In genomic region chr7:150378853-150379589, GRCh38 we compare ENCODE assay signal across 8 cellular contexts. TPM values are rescaled to one million over a fixed set of nuclear protein-coding genes. Genes with fewer than 3 reads are reported as not detected.
DNase-seq lines count a peak whose midpoint lies in the region; ATAC-seq and TF ChIP-seq lines count a peak whose summit lies in the region.

Gene ZNF775 (plus strand): TSS chr7:150379330. CDS start chr7:150388471, 9,141 bp downstream.

- peaks cover 62% of the 10 kb centered on the region for H3K4me1 Mint-ChIP-seq in activated naive CD4-positive, alpha-beta T cell treated with anti-CD3 and anti-CD28 coated beads, Interleukin-2, amount 50 U/mL, for 24 hours

- 0% methylated on average over 18 of the region's 79 CpGs for WGBS in suprapubic skin

- H3K9me3 ChIP-seq in SK-N-MC (ENCODE audit: low read depth, low read length) (no peaks in the 10 kb centered on the region), suprapubic skin (no peaks in the 10 kb centered on the region)

- peak within 1 kb of the TSS; percentile 67 for H3K27ac Mint-ChIP-seq in activated naive CD4-positive, alpha-beta T cell treated with anti-CD3 and anti-CD28 coated beads, Interleukin-2, amount 50 U/mL, for 24 hours

- TF ChIP-seq CTCF in GM10248 (IDR thresholded peaks at IDR 0.05; ENCODE audit: control extremely low read depth, extremely low read depth, low read depth, missing control alignments) (peak; percentile 10), suprapubic skin (IDR thresholded peaks at IDR 0.05) (no peak)

- no peak for TF ChIP-seq EP300 in suprapubic skin (IDR thresholded peaks at IDR 0.05)

- H3K4me1 ChIP-seq in suprapubic skin, result peaks cover 56% of the 10 kb centered on the region

- H3K27me3 Mint-ChIP-seq in activated naive CD4-positive, alpha-beta T cell treated with anti-CD3 and anti-CD28 coated beads, Interleukin-2, amount 50 U/mL, for 24 hours, result no peaks in the 10 kb centered on the region

- POLR2A ChIA-PET in GM10248 (lab: Yijun Ruan, JAX), result no interaction called here

- peak within 1 kb of the TSS; percentile 95 for H3K4me3 Mint-ChIP-seq in activated naive CD4-positive, alpha-beta T cell treated with anti-CD3 and anti-CD28 coated beads, Interleukin-2, amount 50 U/mL, for 24 hours

- H3K9ac ChIP-seq in SK-N-MC (ENCODE audit: insufficient read length), result peak within 1 kb of the TSS; percentile 91

- ATAC-seq in HG02588 (IDR thresholded peaks at IDR 0.05; ENCODE audit: unreplicated experiment), result peak; percentile 72

- H3K36me3 Mint-ChIP-seq in activated naive CD4-positive, alpha-beta T cell treated with anti-CD3 and anti-CD28 coated beads, Interleukin-2, amount 50 U/mL, for 24 hours, result peaks cover 2% of the 10 kb centered on the region

- H3K9me3 Mint-ChIP-seq in activated naive CD4-positive, alpha-beta T cell treated with anti-CD3 and anti-CD28 coated beads, Interleukin-2, amount 50 U/mL, for 24 hours, result no peaks in the 10 kb centered on the region

- CTCF ChIA-PET in GM10248 (lab: Yijun Ruan, JAX), result interaction anchor here (1.3 to 2.5 kb wide), 5 partner anchors 10 to 50 kb away, joined by 4 to 16 read pairs (median 7); partner anchors contain the start of gene REPIN1

- H3K27ac ChIP-seq in SK-N-MC (peak within 1 kb of the TSS; percentile 46; the same call in 1 of the 2 replicates), suprapubic skin (peak within 1 kb of the TSS; percentile 85)

- DNase-seq in GM10248 (ENCODE audit: extremely low spot score) (peak; percentile 99), NCI-H1092 (lab: John Stamatoyannopoulos, UW) (peak; percentile 96), SK-N-MC (ENCODE audit: low read depth, low spot score) (no peak), glomerular endothelial cell (ENCODE audit: extremely low read depth, low read depth, low spot score) (no peak), occipital lobe (lab: John Stamatoyannopoulos, UW) (peak; percentile 94), suprapubic skin (ENCODE audit: low spot score in 2 of 2) (peak; percentile 96 to 98)

- H3K4me3 ChIP-seq in SK-N-MC (peak within 1 kb of the TSS; percentile 96), suprapubic skin (peak within 1 kb of the TSS; percentile 87)

- H3K27me3 ChIP-seq in suprapubic skin, result no peaks in the 10 kb centered on the region

- peak in 1 of 2 donors; percentile 61 for TF ChIP-seq POLR2A in suprapubic skin (IDR thresholded peaks at IDR 0.05)

- H3K36me3 ChIP-seq in SK-N-MC (ENCODE audit: insufficient read depth, low read length) (no peaks in the 10 kb centered on the region), suprapubic skin (peaks cover 3% of the 10 kb centered on the region)

RNA-seq across cellular contexts. Expression of gene ZNF775, which starts in this region (rescaled TPM):
- total RNA-seq in glomerular endothelial cell, result 9.4 and 16.6 TPM in 2 replicates
- 10.6 TPM for total RNA-seq in occipital lobe
- total RNA-seq in suprapubic skin, result 1 to 10 TPM; 1.6 to 3.9 (median 2.6) TPM

Comparison
In these comparisons a context has a peak if more than half of its experiments do, and no peak if none do; other contexts are left out.
1. DNase-seq: peak in GM10248 (single experiment), NCI-H1092 (single experiment), occipital lobe (single experiment) and suprapubic skin (2 of 2); none in SK-N-MC (single experiment) and glomerular endothelial cell (single experiment).